8 cellular contexts compared by ENCODE assay signal in the genomic region with DNA sequence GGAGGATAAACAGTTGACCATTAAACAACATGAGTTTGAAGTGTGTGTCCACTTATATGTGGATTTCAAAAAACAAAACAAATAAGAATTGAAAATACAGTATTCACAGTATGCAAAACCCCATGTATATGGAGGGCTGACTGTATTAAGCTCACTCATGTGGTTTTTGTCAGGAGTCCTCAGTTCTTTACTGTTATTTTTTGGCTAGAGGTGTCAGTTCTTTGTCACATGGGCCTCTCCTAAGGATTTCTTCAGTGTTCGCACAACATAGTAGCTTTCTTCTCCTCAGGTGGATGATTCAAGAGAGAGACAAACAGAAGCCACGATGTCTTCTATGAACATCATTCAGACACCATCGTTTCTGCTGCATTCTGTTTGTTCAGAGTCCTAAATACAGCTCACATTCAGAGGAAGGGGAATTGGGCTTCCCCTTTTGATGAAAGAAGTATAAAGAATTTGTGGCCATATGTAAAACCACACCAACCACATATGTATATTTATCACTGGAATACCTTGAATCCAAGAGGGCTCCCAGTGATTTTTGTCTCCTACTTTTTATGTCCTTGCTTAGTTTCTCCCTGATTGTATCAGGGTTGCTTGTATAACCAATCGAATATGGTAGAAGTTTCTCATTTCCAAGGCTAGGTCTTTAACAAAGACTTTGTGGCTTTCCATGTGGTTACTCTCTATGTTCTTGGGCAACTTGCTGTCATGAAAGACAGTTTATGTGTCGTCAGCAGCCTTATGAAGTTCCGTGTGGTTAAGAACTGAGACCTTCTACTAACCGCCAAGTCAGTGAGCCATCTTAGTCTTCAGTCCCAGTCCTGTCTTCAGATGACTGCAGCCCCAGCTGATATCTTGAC. TPM values are rescaled to one million over a fixed set of nuclear protein-coding genes. Genes with fewer than 3 reads are reported as not detected.
A peak's percentile ranks its signal among the peaks of the same experiment; 100 is the strongest.
DNase-seq lines count a peak whose midpoint lies in the region; ATAC-seq and TF ChIP-seq lines count a peak whose summit lies in the region.

No MANE protein-coding gene starts in this region.

- H3K9me3 Mint-ChIP-seq in activated naive CD8-positive, alpha-beta T cell treated with anti-CD3 and anti-CD28 coated beads for 36 hours: no peaks in the 10 kb centered on the region

- H3K79me2 ChIP-seq in OCI-LY7 (ENCODE audit: insufficient read depth, low read depth, low read length): peaks cover 60% of the 10 kb centered on the region

- peaks cover 34% of the 10 kb centered on the region for H3K4me1 ChIP-seq in OCI-LY7 (ENCODE audit: insufficient read depth, low read length, poor library complexity, severe bottlenecking)

- intact Hi-C loops in OCI-LY7 (cut with micrococcal nuclease; ENCODE audit: unreplicated experiment): no loop called here

- DNase-seq in OCI-LY7 (ENCODE audit: low spot score): no peak
- peak; percentile 57 for DNase-seq in activated naive CD8-positive, alpha-beta T cell treated with anti-CD3 and anti-CD28 coated beads for 36 hours
- peak; percentile 58 for DNase-seq in stimulated activated CD8-positive, alpha-beta memory T cell treated with anti-CD3 and anti-CD28 coated beads, Interleukin-4, amount 100 ng/mL, for 48 hours
- no peak for DNase-seq in WERI-Rb-1
- no peak for DNase-seq in globus pallidus (ENCODE audit: low spot score)
- DNase-seq in middle frontal gyrus (ENCODE audit: extremely low spot score, low spot score): no peak

- H4K20me1 ChIP-seq in OCI-LY7 (ENCODE audit: insufficient read depth, low read length): peaks cover 21% of the 10 kb centered on the region

- H3K4me1 Mint-ChIP-seq in activated naive CD8-positive, alpha-beta T cell treated with anti-CD3 and anti-CD28 coated beads for 36 hours: peaks cover 29% of the 10 kb centered on the region

- CTCF ChIA-PET in OCI-LY7 (lab: Charles Lee; ENCODE audit: unreplicated experiment): interaction anchor here (0.6 kb wide), 1 partner anchor 225 kb away, joined by 3 read pairs; no protein-coding TSS in a partner anchor

- H3K4me3 ChIP-seq in OCI-LY7 (ENCODE audit: low read depth, low read length, poor library complexity, severe bottlenecking) (no peak overlapping the region), WERI-Rb-1 (ENCODE audit: low read depth, low read length) (no peak overlapping the region)

- H3K36me3 Mint-ChIP-seq in activated naive CD8-positive, alpha-beta T cell treated with anti-CD3 and anti-CD28 coated beads for 36 hours: peaks cover 6% of the 10 kb centered on the region

- no peaks in the 10 kb centered on the region for H3K36me3 ChIP-seq in OCI-LY7 (ENCODE audit: insufficient read depth, low read length)
- H3K36me3 ChIP-seq in WERI-Rb-1: no peaks in the 10 kb centered on the region

- H3K4me2 ChIP-seq in OCI-LY7 (ENCODE audit: low read length): 0 out of 2 replicates have a peak overlapping the region, but pooled peaks have one; percentile 11

- peak overlapping the region; percentile 26 for H3K4me3 Mint-ChIP-seq in activated naive CD8-positive, alpha-beta T cell treated with anti-CD3 and anti-CD28 coated beads for 36 hours

- H3K27me3 ChIP-seq in WERI-Rb-1 (ENCODE audit: insufficient read depth, low read depth, severe bottlenecking): no peaks in the 10 kb centered on the region

- no peak overlapping the region for H2AFZ ChIP-seq in OCI-LY7 (ENCODE audit: low read length)

- TF ChIP-seq CTCF in OCI-LY7 (conservative IDR thresholded peaks at IDR 0.05; ENCODE audit: low read length) (no peak), WERI-Rb-1 (IDR thresholded peaks at IDR 0.05; ENCODE audit: low read depth, low read length) (no peak)

- H3K27ac ChIP-seq in OCI-LY7 (ENCODE audit: low read depth, low read length, poor library complexity, severe bottlenecking): no peak overlapping the region
- no peak overlapping the region for H3K27ac ChIP-seq in WERI-Rb-1

- H3K9me3 ChIP-seq in OCI-LY7 (ENCODE audit: low read length): no peaks in the 10 kb centered on the region
- H3K9me3 ChIP-seq in WERI-Rb-1 (ENCODE audit: severe bottlenecking): no peaks in the 10 kb centered on the region

- H3K9me2 ChIP-seq in OCI-LY7 (ENCODE audit: insufficient read depth, low read length): no peaks in the 10 kb centered on the region

- peak; percentile 98 for ATAC-seq in GM18517 (IDR thresholded peaks at IDR 0.05; ENCODE audit: unreplicated experiment)
- ATAC-seq in HG02840 (IDR thresholded peaks at IDR 0.05; ENCODE audit: low FRiP score, unreplicated experiment): peak; percentile 97

- no TSS peak for BruUV-seq in OCI-LY7 (replicated peaks; lab: Mats Ljungman, UMichigan)

- POLR2A ChIA-PET in OCI-LY7 (lab: Charles Lee): interaction anchor here (0.5 to 1.1 kb wide), 4 partner anchors 9 to 54 kb away, joined by 3 to 5 read pairs (median 4); no protein-coding TSS in a partner anchor

- H3K27ac Mint-ChIP-seq in activated naive CD8-positive, alpha-beta T cell treated with anti-CD3 and anti-CD28 coated beads for 36 hours: peak overlapping the region; percentile 77

- H3K27me3 Mint-ChIP-seq in activated naive CD8-positive, alpha-beta T cell treated with anti-CD3 and anti-CD28 coated beads for 36 hours: peaks cover 16% of the 10 kb centered on the region

RNA-seq across cellular contexts. Expression of a gene that starts 18.9 kb away (rescaled TPM):
- 58.5 and 72.0 TPM in 2 replicates for total RNA-seq in OCI-LY7 (2014; rRNA removed; shearing (Covaris generic))
- total RNA-seq in OCI-LY7 (2022): 60.9 TPM in 2 replicates
- total RNA-seq in activated naive CD8-positive, alpha-beta T cell treated with anti-CD3 and anti-CD28 coated beads for 36 hours: 10 to 100 TPM; 39.7 to 42.7 TPM

RNA-seq across cellular contexts. Expression of a gene that starts 29.3 kb away (rescaled TPM):
- 3.1 and 5.9 TPM in 2 replicates for total RNA-seq in OCI-LY7 (2014; rRNA removed; shearing (Covaris generic))
- 2.4 TPM in 2 replicates for total RNA-seq in OCI-LY7 (2022)
- total RNA-seq in activated naive CD8-positive, alpha-beta T cell treated with anti-CD3 and anti-CD28 coated beads for 36 hours: under 1 TPM in 1 of 2 experiments, not detected in 1; 0.04 TPM

Comparison
In these comparisons a context has a peak if more than half of its experiments do, and no peak if none do; other contexts are left out.
1. DNase-seq: peak in activated naive CD8-positive, alpha-beta T cell treated with anti-CD3 and anti-CD28 coated beads for 36 hours (single experiment) and stimulated activated CD8-positive, alpha-beta memory T cell treated with anti-CD3 and anti-CD28 coated beads, Interleukin-4, amount 100 ng/mL, for 48 hours (single experiment); none in OCI-LY7 (single experiment), WERI-Rb-1 (single experiment), globus pallidus (single experiment) and middle frontal gyrus (single experiment).